In the genomic region with DNA sequence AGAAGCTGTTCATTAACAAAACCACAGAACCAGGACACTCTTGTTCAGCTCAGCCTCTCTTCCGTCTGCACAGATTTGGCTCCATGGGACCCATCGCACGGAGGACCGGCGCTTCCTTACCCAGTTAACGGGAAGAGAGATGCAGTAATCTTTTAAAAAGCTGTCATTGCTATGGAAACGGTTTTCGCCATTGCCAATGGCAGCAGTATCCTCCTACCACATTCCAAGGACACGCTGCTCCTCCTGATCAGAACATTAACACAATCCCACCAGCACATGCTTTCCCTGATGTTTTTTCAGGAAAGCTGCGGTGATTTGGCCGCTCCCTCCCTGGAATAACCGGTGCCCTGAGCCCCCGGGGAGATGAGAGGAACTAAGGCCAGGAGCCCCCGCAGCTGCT, we compare ENCODE assay signal across 18 cellular contexts. TPM values are rescaled to one million over a fixed set of nuclear protein-coding genes. Genes with fewer than 3 reads are reported as not detected.
DNase-seq lines count a peak whose midpoint lies in the region; ATAC-seq and TF ChIP-seq lines count a peak whose summit lies in the region.
"Had no signal": no experiment of that assay in that cellular context is flagged by ENCODE, and none has a peak within 500 bp of the region (broad histone marks: within the 10 kb centered on the region; RNA-seq: fewer than 3 reads in every experiment).

No MANE protein-coding gene starts in this region.

- TF ChIP-seq POLR2A in suprapubic skin (IDR thresholded peaks at IDR 0.05) = no peak

- peak overlapping the region; percentile 85; the same call in 1 of the 2 replicates for H2AFZ ChIP-seq in GM23338
- H2AFZ ChIP-seq in PC-3 (ENCODE audit: low read length) = no peak overlapping the region

- peaks cover 18% of the 10 kb centered on the region for H3K4me1 Mint-ChIP-seq in GM23338

- H3K27ac ChIP-seq in GM23338 (ENCODE audit: low read depth) = no peak overlapping the region
- H3K27ac ChIP-seq in dorsolateral prefrontal cortex = peak overlapping the region in 58 of 59 donors; percentile 40 to 95 (median 85)
- peak overlapping the region; percentile 91 to 93 for H3K27ac ChIP-seq in mucosa of rectum (ENCODE audit: low read depth in 2 of 2, low read length in 2 of 2)
- peak overlapping the region; percentile 59 for H3K27ac ChIP-seq in suprapubic skin
- no peak overlapping the region for H3K27ac ChIP-seq in PC-3 (ENCODE audit: low read length)

- DNase-seq in GM23338 (ENCODE audit: low spot score) (peak; percentile 34), dorsolateral prefrontal cortex (peak in 4 of 10 donors; percentile 55 to 76 (median 62)), suprapubic skin (ENCODE audit: low spot score in 2 of 2) (no peak), CD1c-positive myeloid dendritic cell (ENCODE audit: extremely low spot score) (no peak), PC-3 (no peak)
- DNase-seq: activated CD4-positive, alpha-beta T cell treated with anti-CD3 and anti-CD28 coated beads for 48 hours; activated T-cell treated with anti-CD3 and anti-CD28 coated beads, Interleukin-2, amount 50 U/mL, for 24 hours; CD4-positive, alpha-beta T cell; left colon; naive thymus-derived CD8-positive, alpha-beta T cell; NCI-H2029; NCI-H82; stimulated activated naive CD8-positive, alpha-beta T cell treated with anti-CD3 and anti-CD28 coated beads, Interleukin-15, amount 100 ng/mL, for 72 hours; T-helper 9 cell had no signal

- H3F3A ChIP-seq in GM23338 (replicated peaks; ENCODE audit: low read depth) (no peaks in the 10 kb centered on the region), PC-3 (ENCODE audit: low read length, unreplicated experiment) (no peaks in the 10 kb centered on the region)

- H3K79me2 ChIP-seq in GM23338 (replicated peaks; ENCODE audit: insufficient read depth) (no peaks in the 10 kb centered on the region), PC-3 (ENCODE audit: low read length) (no peaks in the 10 kb centered on the region)

- H3K9me3 ChIP-seq in mucosa of rectum (ENCODE audit: control insufficient read depth in 2 of 2, low read length in 2 of 2) (no peaks in the 10 kb centered on the region), suprapubic skin (no peaks in the 10 kb centered on the region), PC-3 (ENCODE audit: low read length) (no peaks in the 10 kb centered on the region)

- CTCF ChIA-PET in PC-3 (lab: Charles Lee) = no interaction called here

- 39% methylated on average over 14 of the region's 14 CpGs for WGBS in suprapubic skin

- TF ChIP-seq CTCF in GM23338 (conservative IDR thresholded peaks at IDR 0.05; ENCODE audit: low read depth in 2 of 2) (no peak), dorsolateral prefrontal cortex (IDR thresholded peaks at IDR 0.05 in 54 of 56, conservative IDR thresholded peaks at IDR 0.05 in 2 of 56; ENCODE audit: low read depth in 1 of 56, partially characterized antibody in 56 of 56) (no peak), suprapubic skin (IDR thresholded peaks at IDR 0.05) (no peak), PC-3 (conservative IDR thresholded peaks at IDR 0.05; ENCODE audit: low read depth, low read length) (no peak)

- no peak overlapping the region for H3K4me3 Mint-ChIP-seq in GM23338
- H3K4me3 Mint-ChIP-seq: activated T-cell treated with anti-CD3 and anti-CD28 coated beads, Interleukin-2, amount 50 U/mL, for 24 hours; CD4-positive, alpha-beta T cell; naive thymus-derived CD8-positive, alpha-beta T cell; stimulated activated naive CD8-positive, alpha-beta T cell treated with anti-CD3 and anti-CD28 coated beads, Interleukin-15, amount 100 ng/mL, for 72 hours had no signal

- no peaks in the 10 kb centered on the region for H3K36me3 ChIP-seq in GM23338 (ENCODE audit: insufficient read depth)
- H3K36me3 ChIP-seq in mucosa of rectum (ENCODE audit: control insufficient read depth in 2 of 2, insufficient read depth in 2 of 2, low read length in 2 of 2) = peaks cover 0 to 4% of the 10 kb centered on the region in 2 donors
- H3K36me3 ChIP-seq in suprapubic skin = no peaks in the 10 kb centered on the region
- H3K36me3 ChIP-seq in PC-3 (ENCODE audit: low read depth, low read length) = no peaks in the 10 kb centered on the region

- no peaks in the 10 kb centered on the region for H3K9me2 ChIP-seq in GM23338 (ENCODE audit: insufficient read depth)
- no peaks in the 10 kb centered on the region for H3K9me2 ChIP-seq in PC-3 (replicated peaks; ENCODE audit: low read length)

- peak overlapping the region; percentile 1 to 66 for H3K9ac ChIP-seq in mucosa of rectum (ENCODE audit: low read depth in 1 of 2, low read length in 2 of 2)
- H3K9ac ChIP-seq in PC-3 (ENCODE audit: low read length) = no peak overlapping the region

- H3K4me3 ChIP-seq in GM23338 (no peak overlapping the region), dorsolateral prefrontal cortex (peak overlapping the region in 2 of 59 donors; percentile 22 to 28), mucosa of rectum (ENCODE audit: low read length in 2 of 2) (peak overlapping the region; percentile 52 to 77), suprapubic skin (no peak overlapping the region), PC-3 (ENCODE audit: low read length) (no peak overlapping the region)

- BruUV-seq in PC-3 (replicated peaks; lab: Mats Ljungman, UMichigan) = no TSS peak

- H3K27me3 Mint-ChIP-seq in GM23338 (ENCODE audit: insufficient read depth, low read depth, poor library complexity) = peaks cover 15% of the 10 kb centered on the region

- intact Hi-C loops in dorsolateral prefrontal cortex (cut with DNase I) (no loop called here), PC-3 (cut with micrococcal nuclease) (no loop called here)

- POLR2A ChIA-PET in PC-3 (lab: Charles Lee; ENCODE audit: unreplicated experiment) = no interaction called here

- ATAC-seq in GM23338 (no peak; the same call in 2 of the 3 replicates), HG03439 (IDR thresholded peaks at IDR 0.05; ENCODE audit: unreplicated experiment) (no peak), PC-3 (no peak)
- ATAC-seq: naive thymus-derived CD8-positive, alpha-beta T cell; stimulated activated naive CD8-positive, alpha-beta T cell treated with anti-CD3 and anti-CD28 coated beads, Interleukin-15, amount 100 ng/mL, for 72 hours had no signal

- no peaks in the 10 kb centered on the region for H4K20me1 ChIP-seq in GM23338 (replicated peaks; ENCODE audit: insufficient read depth)
- H4K20me1 ChIP-seq in PC-3 (ENCODE audit: low read length) = no peaks in the 10 kb centered on the region

- no peak overlapping the region for H3K27ac Mint-ChIP-seq in GM23338
- H3K27ac Mint-ChIP-seq: activated T-cell treated with anti-CD3 and anti-CD28 coated beads, Interleukin-2, amount 50 U/mL, for 24 hours; CD4-positive, alpha-beta T cell; stimulated activated naive CD8-positive, alpha-beta T cell treated with anti-CD3 and anti-CD28 coated beads, Interleukin-15, amount 100 ng/mL, for 72 hours had no signal

- H3K4me2 ChIP-seq in GM23338 = 0 out of 2 replicates have a peak overlapping the region, but pooled peaks have one; percentile 15
- no peak overlapping the region for H3K4me2 ChIP-seq in PC-3 (ENCODE audit: low read length)

- no peak for TF ChIP-seq EP300 in suprapubic skin (IDR thresholded peaks at IDR 0.05)

- H3K4me1 ChIP-seq in GM23338 (ENCODE audit: insufficient read depth) (no peaks in the 10 kb centered on the region; the same call in 1 of the 2 replicates), mucosa of rectum (ENCODE audit: control insufficient read depth in 2 of 2, insufficient read depth in 2 of 2, low read length in 2 of 2) (peaks cover 36 to 45% of the 10 kb centered on the region in 2 donors), suprapubic skin (peaks cover 13% of the 10 kb centered on the region), PC-3 (ENCODE audit: insufficient read depth, low read length) (peaks cover 11% of the 10 kb centered on the region; the same call in 1 of the 2 replicates)

- H3K36me3 Mint-ChIP-seq in GM23338 (ENCODE audit: low read depth) = no peaks in the 10 kb centered on the region; the same call in 2 of the 3 replicates
- H3K36me3 Mint-ChIP-seq: naive thymus-derived CD8-positive, alpha-beta T cell had no signal

- no peaks in the 10 kb centered on the region; the same call in 2 of the 3 replicates for H3K9me3 Mint-ChIP-seq in GM23338
- H3K9me3 Mint-ChIP-seq: activated T-cell treated with anti-CD3 and anti-CD28 coated beads, Interleukin-2, amount 50 U/mL, for 24 hours; CD4-positive, alpha-beta T cell; naive thymus-derived CD8-positive, alpha-beta T cell; stimulated activated naive CD8-positive, alpha-beta T cell treated with anti-CD3 and anti-CD28 coated beads, Interleukin-15, amount 100 ng/mL, for 72 hours had no signal

- no peaks in the 10 kb centered on the region for H3K27me3 ChIP-seq in GM23338 (ENCODE audit: insufficient read depth)
- H3K27me3 ChIP-seq in dorsolateral prefrontal cortex = peaks cover 0 to 6% (median 0%) of the 10 kb centered on the region in 45 donors
- H3K27me3 ChIP-seq in mucosa of rectum (ENCODE audit: control insufficient read depth in 2 of 2, insufficient read depth in 2 of 2, low read length in 2 of 2) = no peaks in the 10 kb centered on the region
- H3K27me3 ChIP-seq in suprapubic skin = peaks cover 34% of the 10 kb centered on the region
- H3K27me3 ChIP-seq in PC-3 (ENCODE audit: low read length) = no peaks in the 10 kb centered on the region

RNA-seq across cellular contexts. Expression of gene BNIP5, which starts 2.8 kb away (rescaled TPM):
- not detected in 2 replicates for total RNA-seq in GM23338 (2014; rRNA removed; shearing (Covaris generic))
- polyA plus RNA-seq in GM23338 (2016; fragmentation: Nextera tagmentation; extraction: Ambion mirVana) = not detected in 2 replicates
- total RNA-seq in dorsolateral prefrontal cortex = under 1 TPM in 42 of 120 experiments, not detected in 78; 0.10 to 0.56 (median 0.18) TPM
- under 1 TPM in 1 of 4 donors, not detected in 3; 0.11 TPM for total RNA-seq in suprapubic skin
- total RNA-seq in PC-3 (2014; rRNA removed) = not detected in 2 replicates
- total RNA-seq: CD4-positive, alpha-beta T cell; chondrocyte; naive thymus-derived CD8-positive, alpha-beta T cell had no signal
- polyA plus RNA-seq: esophagus; naive thymus-derived CD8-positive, alpha-beta T cell had no signal

RNA-seq across cellular contexts. Expression of gene ETV7, which starts 53.6 kb away (rescaled TPM):
- 0.19 and 1.2 TPM in 2 replicates for total RNA-seq in GM23338 (2014; rRNA removed; shearing (Covaris generic))
- 0.47 and 0.78 TPM in 2 replicates for polyA plus RNA-seq in GM23338 (2016; fragmentation: Nextera tagmentation; extraction: Ambion mirVana)
- 1 to 10 TPM in 57 of 120 experiments, under 1 TPM in 57, not detected in 6; 0.31 to 4.0 (median 1.0) TPM for total RNA-seq in dorsolateral prefrontal cortex
- total RNA-seq in suprapubic skin = 10 to 100 TPM in 2 of 4 donors, 1 to 10 TPM in 2; 5.9 to 13.0 (median 9.5) TPM
- total RNA-seq in PC-3 (2014; rRNA removed) = not detected in 2 replicates
- total RNA-seq: chondrocyte; naive thymus-derived CD8-positive, alpha-beta T cell had no signal

Comparison
In these comparisons a context has a peak if more than half of its experiments do, and no peak if none do; other contexts are left out.
1. H3K27ac ChIP-seq: peak in dorsolateral prefrontal cortex (58 of 59), mucosa of rectum (2 of 2) and suprapubic skin (single experiment); none in GM23338 (single experiment) and PC-3 (single experiment).
2. H3K4me3 ChIP-seq: peak in mucosa of rectum (2 of 2); none in GM23338 (single experiment), suprapubic skin (single experiment) and PC-3 (single experiment).